Comparison of ENCODE assay signal across 22 cellular contexts in the genomic region with DNA sequence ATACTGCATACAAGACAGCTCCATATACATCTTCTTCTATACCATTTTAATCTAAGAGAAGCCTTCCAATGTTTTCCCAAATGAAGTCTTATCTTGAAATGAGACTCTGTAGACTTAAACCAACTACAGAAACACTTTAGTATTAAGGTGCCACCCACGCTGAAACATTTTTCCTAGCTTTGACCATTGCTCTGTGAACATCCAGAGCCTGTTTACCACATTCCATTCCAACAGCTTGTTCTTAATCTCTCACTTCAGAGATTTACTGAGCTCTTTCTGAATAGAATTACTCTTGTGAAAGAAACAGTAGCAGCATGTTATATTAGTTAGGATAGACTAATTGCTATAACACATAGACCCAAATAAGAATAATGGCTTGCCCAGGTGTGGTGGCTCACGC.
"Had no signal": no experiment of that assay in that cellular context is flagged by ENCODE, and none has a peak within 500 bp of the region (broad histone marks: within the 10 kb centered on the region; RNA-seq: fewer than 3 reads in every experiment).

No MANE protein-coding gene starts in this region.

- H3K9me3 ChIP-seq: neutrophil, pancreas, testis had no signal

- H3K27ac ChIP-seq: neutrophil had no signal

- H3K4me3 ChIP-seq: pancreas, testis had no signal

- DNase-seq: activated CD4-positive, alpha-beta T cell treated with anti-CD3 and anti-CD28 coated beads for 4 hours; activated CD4-positive, alpha-beta T cell treated with anti-CD3 and anti-CD28 coated beads, Interleukin-2, amount 50 U/mL, for 48 hours; activated CD4-positive, CD25-positive, alpha-beta regulatory T cell; activated effector memory CD4-positive, alpha-beta T cell treated with Interleukin-2 at 50 U/mL for 16 hours; activated naive CD4-positive, alpha-beta T cell treated with anti-CD3 and anti-CD28 coated beads for 36 hours; activated naive CD8-positive, alpha-beta T cell treated with anti-CD3 and anti-CD28 coated beads, Interleukin-2, amount 10 ng/mL, durations not matched to agents 7 days and 5 days; activated T-cell treated with anti-CD3 and anti-CD28 coated beads, Interleukin-2, amount 50 U/mL, for 48 hours; effector CD4-positive, alpha-beta T cell; erythroblast; foreskin melanocyte; immature natural killer cell; kidney glomerular epithelial cell; left ventricle myocardium superior; midbrain; pancreas; stimulated activated CD4-positive, alpha-beta T cell treated with anti-CD3 and anti-CD28 coated beads, Interleukin-2, amount 100 ng/mL, for 48 hours; stimulated activated naive CD4-positive, alpha-beta T cell; T1000; testis; trophoblast cell had no signal

- H3K36me3 ChIP-seq: neutrophil, pancreas had no signal

- ATAC-seq: left ventricle myocardium superior, sciatic nerve had no signal

- H3K27me3 ChIP-seq: pancreas, testis had no signal

- H3K4me1 ChIP-seq: testis had no signal
